1 cellular context compared by ENCODE assay signal in the genomic region with DNA sequence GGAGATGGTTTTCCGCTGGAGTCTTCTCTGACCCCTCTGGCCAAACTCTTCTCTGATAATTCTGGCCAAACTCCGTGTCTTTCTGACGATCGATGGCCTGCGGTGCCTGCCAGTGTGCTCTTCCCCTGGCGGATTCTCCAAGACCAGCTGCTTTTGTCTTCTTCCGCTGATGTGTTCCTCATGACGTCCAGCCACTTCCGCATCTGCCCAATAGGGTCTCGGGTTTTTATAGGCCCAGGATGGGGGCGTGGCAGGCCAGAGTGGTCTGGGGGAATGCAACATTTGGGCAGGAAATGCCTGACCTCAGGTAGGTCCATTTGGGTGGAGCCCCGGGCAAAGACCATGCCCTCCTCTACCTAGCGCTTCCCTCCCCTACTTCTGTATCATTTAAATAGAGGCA.
TF ChIP-seq lines count a peak whose summit lies in the region.

No MANE protein-coding gene starts in this region.

TF ChIP-seq in GM12878, 131 proteins besides CTCF, POLR2A, EP300 and RAD21 (continued from another document):
- TF ChIP-seq, protein P1, sequence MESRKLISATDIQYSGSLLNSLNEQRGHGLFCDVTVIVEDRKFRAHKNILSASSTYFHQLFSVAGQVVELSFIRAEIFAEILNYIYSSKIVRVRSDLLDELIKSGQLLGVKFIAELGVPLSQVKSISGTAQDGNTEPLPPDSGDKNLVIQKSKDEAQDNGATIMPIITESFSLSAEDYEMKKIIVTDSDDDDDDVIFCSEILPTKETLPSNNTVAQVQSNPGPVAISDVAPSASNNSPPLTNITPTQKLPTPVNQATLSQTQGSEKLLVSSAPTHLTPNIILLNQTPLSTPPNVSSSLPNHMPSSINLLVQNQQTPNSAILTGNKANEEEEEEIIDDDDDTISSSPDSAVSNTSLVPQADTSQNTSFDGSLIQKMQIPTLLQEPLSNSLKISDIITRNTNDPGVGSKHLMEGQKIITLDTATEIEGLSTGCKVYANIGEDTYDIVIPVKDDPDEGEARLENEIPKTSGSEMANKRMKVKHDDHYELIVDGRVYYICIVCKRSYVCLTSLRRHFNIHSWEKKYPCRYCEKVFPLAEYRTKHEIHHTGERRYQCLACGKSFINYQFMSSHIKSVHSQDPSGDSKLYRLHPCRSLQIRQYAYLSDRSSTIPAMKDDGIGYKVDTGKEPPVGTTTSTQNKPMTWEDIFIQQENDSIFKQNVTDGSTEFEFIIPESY (IDR thresholded peaks at IDR 0.05) = no peak
- TF ChIP-seq DPF2 (IDR thresholded peaks at IDR 0.05) (no peak), SMAD1 (IDR thresholded peaks at IDR 0.05; ENCODE audit: low read depth, partially characterized antibody) (no peak), GABPA (IDR thresholded peaks at IDR 0.05; ENCODE audit: low read depth) (no peak), STAT3 (IDR thresholded peaks at IDR 0.05; ENCODE audit: low read depth, low read length) (no peak), MAX (IDR thresholded peaks at IDR 0.05; ENCODE audit: low read depth, low read length) (no peak), ZNF24 (IDR thresholded peaks at IDR 0.05) (no peak), RAD51 (IDR thresholded peaks at IDR 0.05) (no peak), SREBF1 (IDR thresholded peaks at IDR 0.05; ENCODE audit: low read length) (no peak), MTA2 (IDR thresholded peaks at IDR 0.05; ENCODE audit: low read depth) (no peak)
- TF ChIP-seq, protein P2, sequence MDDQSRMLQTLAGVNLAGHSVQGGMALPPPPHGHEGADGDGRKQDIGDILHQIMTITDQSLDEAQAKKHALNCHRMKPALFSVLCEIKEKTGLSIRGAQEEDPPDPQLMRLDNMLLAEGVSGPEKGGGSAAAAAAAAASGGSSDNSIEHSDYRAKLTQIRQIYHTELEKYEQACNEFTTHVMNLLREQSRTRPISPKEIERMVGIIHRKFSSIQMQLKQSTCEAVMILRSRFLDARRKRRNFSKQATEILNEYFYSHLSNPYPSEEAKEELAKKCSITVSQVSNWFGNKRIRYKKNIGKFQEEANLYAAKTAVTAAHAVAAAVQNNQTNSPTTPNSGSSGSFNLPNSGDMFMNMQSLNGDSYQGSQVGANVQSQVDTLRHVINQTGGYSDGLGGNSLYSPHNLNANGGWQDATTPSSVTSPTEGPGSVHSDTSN (IDR thresholded peaks at IDR 0.05; ENCODE audit: insufficient replicate concordance, low read depth, low read length) = no peak
